In the genomic region with DNA sequence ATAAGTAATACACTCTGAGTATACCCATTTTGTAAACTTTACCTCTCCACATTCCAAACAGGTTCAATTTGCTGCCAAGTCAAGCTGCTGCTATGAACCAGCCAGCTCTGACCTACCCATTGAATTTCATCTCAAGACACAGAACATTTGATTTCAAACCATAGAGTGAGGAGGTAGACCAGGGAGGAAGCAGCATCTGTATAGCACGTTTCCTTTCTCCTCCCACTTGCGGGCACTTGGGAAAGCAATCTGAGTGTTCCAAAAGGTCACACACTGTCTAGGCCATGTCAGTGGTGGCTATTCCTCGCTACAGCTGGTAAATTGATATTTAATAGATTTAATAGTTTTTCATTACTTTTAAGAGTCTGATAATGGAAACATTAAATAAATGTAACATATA, we compare ENCODE assay signal across 32 cellular contexts.
"Had no signal": no experiment of that assay in that cellular context is flagged by ENCODE, and none has a peak within 500 bp of the region (broad histone marks: within the 10 kb centered on the region; RNA-seq: fewer than 3 reads in every experiment).

No MANE protein-coding gene starts in this region.

- H3K4me1 Mint-ChIP-seq: brain had no signal

- H3K9me3 ChIP-seq: ascending aorta, breast epithelium, colonic mucosa had no signal

- H3K36me3 ChIP-seq: ascending aorta, breast epithelium, cardiac muscle cell, colonic mucosa had no signal

- H3K4me1 ChIP-seq: ascending aorta, breast epithelium, colonic mucosa had no signal

- H3K9me3 Mint-ChIP-seq: activated CD4-positive, alpha-beta memory T cell treated with anti-CD3 and anti-CD28 coated beads for 36 hours; activated CD4-positive, alpha-beta T cell treated with anti-CD3 and anti-CD28 coated beads, Interleukin-2, amount 10 ng/mL, durations not matched to agents 24 days and 14 days; activated T-cell treated with anti-CD3 and anti-CD28 coated beads, Interleukin-2, amount 50 U/mL, for 24 hours; activated T-cell treated with anti-CD3 and anti-CD28 coated beads, Interleukin-2, amount 50 U/mL, for 72 hours; T-cell; T-helper 1 cell treated with Interleukin-12 subunit alpha and Interleukin-12 subunit beta and Interleukin-4 antibody, amounts not matched to agents 30 μg/mL and 1 μg/mL, for 36 hours had no signal

- H3K27ac Mint-ChIP-seq: activated CD4-positive, alpha-beta memory T cell treated with anti-CD3 and anti-CD28 coated beads for 36 hours; activated CD4-positive, alpha-beta T cell treated with anti-CD3 and anti-CD28 coated beads for 36 hours; activated CD4-positive, alpha-beta T cell treated with anti-CD3 and anti-CD28 coated beads, Interleukin-2, amount 10 ng/mL, durations not matched to agents 24 days and 14 days; activated naive CD8-positive, alpha-beta T cell; activated T-cell treated with anti-CD3 and anti-CD28 coated beads, Interleukin-2, amount 50 U/mL, for 24 hours; activated T-cell treated with anti-CD3 and anti-CD28 coated beads, Interleukin-2, amount 50 U/mL, for 72 hours; brain; T-cell; T-helper 1 cell treated with Interleukin-12 subunit alpha and Interleukin-12 subunit beta and Interleukin-4 antibody, amounts not matched to agents 30 μg/mL and 1 μg/mL, for 36 hours had no signal

- ATAC-seq: activated CD4-positive, alpha-beta T cell treated with anti-CD3 and anti-CD28 coated beads for 36 hours; T-cell had no signal

- H3K4me3 ChIP-seq: ascending aorta, breast epithelium, cardiac muscle cell, colonic mucosa had no signal

- H3K4me3 Mint-ChIP-seq: activated CD4-positive, alpha-beta memory T cell treated with anti-CD3 and anti-CD28 coated beads for 36 hours; activated CD4-positive, alpha-beta T cell treated with anti-CD3 and anti-CD28 coated beads for 36 hours; activated CD4-positive, alpha-beta T cell treated with anti-CD3 and anti-CD28 coated beads, Interleukin-2, amount 10 ng/mL, durations not matched to agents 24 days and 14 days; activated naive CD8-positive, alpha-beta T cell; activated T-cell treated with anti-CD3 and anti-CD28 coated beads, Interleukin-2, amount 50 U/mL, for 24 hours; activated T-cell treated with anti-CD3 and anti-CD28 coated beads, Interleukin-2, amount 50 U/mL, for 72 hours; brain; T-cell; T-helper 1 cell treated with Interleukin-12 subunit alpha and Interleukin-12 subunit beta and Interleukin-4 antibody, amounts not matched to agents 30 μg/mL and 1 μg/mL, for 36 hours had no signal

- FAIRE-seq: endometrium, endothelial cell of umbilical vein, frontal cortex had no signal

- H3K36me3 Mint-ChIP-seq: activated CD4-positive, alpha-beta memory T cell treated with anti-CD3 and anti-CD28 coated beads for 36 hours; activated naive CD8-positive, alpha-beta T cell; brain; T-cell had no signal

- DNase-seq: activated CD4-positive, alpha-beta memory T cell treated with anti-CD3 and anti-CD28 coated beads for 36 hours; activated CD4-positive, alpha-beta T cell treated with anti-CD3 and anti-CD28 coated beads for 36 hours; activated CD4-positive, alpha-beta T cell treated with anti-CD3 and anti-CD28 coated beads, Interleukin-2, amount 10 ng/mL, durations not matched to agents 24 days and 14 days; activated CD4-positive, CD25-positive, alpha-beta regulatory T cell; activated CD4-positive, CD25-positive, alpha-beta regulatory T cell treated with anti-CD3 and anti-CD28 coated beads, Interleukin-2, amount 50 U/mL, for 72 hours; activated CD8-positive, alpha-beta memory T cell treated with anti-CD3 and anti-CD28 coated beads for 24 hours; activated CD8-positive, alpha-beta memory T cell treated with anti-CD3 and anti-CD28 coated beads, Interleukin-2, amount 50 U/mL, for 4 hours; activated effector memory CD4-positive, alpha-beta T cell treated with Interleukin-2 at 50 U/mL for 16 hours; activated gamma-delta T cell treated with Interleukin-2 at 50 U/mL for 16 hours; activated naive CD4-positive, alpha-beta T cell treated with anti-CD3 and anti-CD28 coated beads, Interleukin-2, amount 50 U/mL, for 16 hours; activated naive CD4-positive, alpha-beta T cell treated with Interleukin-2 at 50 U/mL for 16 hours; activated T-cell treated with anti-CD3 and anti-CD28 coated beads for 4 hours; activated T-cell treated with anti-CD3 and anti-CD28 coated beads, Interleukin-2, amount 50 U/mL, for 24 hours; activated T-cell treated with anti-CD3 and anti-CD28 coated beads, Interleukin-2, amount 50 U/mL, for 72 hours; central memory CD4-positive, alpha-beta T cell; cerebellar nuclear complex; colonic mucosa; effector CD8-positive, alpha-beta T cell; foreskin fibroblast; head of caudate nucleus; SW 1271; T-cell had no signal

- H3K27ac ChIP-seq: ascending aorta, breast epithelium, cardiac muscle cell, colonic mucosa, epithelial cell of prostate had no signal

- H3K27me3 ChIP-seq: ascending aorta, breast epithelium, cardiac muscle cell, colonic mucosa had no signal

- H3K27me3 Mint-ChIP-seq: activated CD4-positive, alpha-beta memory T cell treated with anti-CD3 and anti-CD28 coated beads for 36 hours; activated CD4-positive, alpha-beta T cell treated with anti-CD3 and anti-CD28 coated beads for 36 hours; activated naive CD8-positive, alpha-beta T cell; activated T-cell treated with anti-CD3 and anti-CD28 coated beads, Interleukin-2, amount 50 U/mL, for 24 hours; brain; T-cell had no signal
